Comparison of ENCODE assay signal across 8 cellular contexts in genomic region chr1:54474500-54475235, GRCh38.
DNase-seq lines count a peak whose midpoint lies in the region; ATAC-seq, FAIRE-seq and TF ChIP-seq lines count a peak whose summit lies in the region.

No MANE protein-coding gene starts in this region.

- no peak for TF ChIP-seq EP300 in K562 (IDR thresholded peaks at IDR 0.05; ENCODE audit: low read length)

- H3K9me3 ChIP-seq in K562 (replicated peaks; ENCODE audit: control insufficient read depth, insufficient read depth, low read depth, low read length) (no peaks in the 10 kb centered on the region), mucosa of descending colon (no peaks in the 10 kb centered on the region), uterus (no peaks in the 10 kb centered on the region)

- TF ChIP-seq POLR2A in K562 (conservative IDR thresholded peaks at IDR 0.05) (no peak), uterus (IDR thresholded peaks at IDR 0.05) (no peak)

- POLR2A ChIA-PET in K562 (lab: Yijun Ruan, JAX) = interaction anchor here (0.7 kb wide), 2 partner anchors 9 to 138 kb away, joined by 3 read pairs; no protein-coding TSS in a partner anchor

- FAIRE-seq in K562 (lab: Jason Lieb, UNC) (no peak), urothelium cell line (lab: Jason Lieb, UNC) (no peak)

- TF ChIP-seq RAD21 in K562 (CRISPR knock-in tag; conservative IDR thresholded peaks at IDR 0.05 in 1 of 2, IDR thresholded peaks at IDR 0.05 in 1 of 2) = no peak

- 0 out of 4 replicates have a peak overlapping the region, but pooled peaks have one; percentile 1 to 13 for H3K9ac ChIP-seq in K562 (ENCODE audit: insufficient read depth in 1 of 2, low read depth in 2 of 2, low read length in 2 of 2)

- H3K4me1 ChIP-seq in K562 (replicated peaks in 1 of 2; ENCODE audit: control insufficient read depth in 2 of 2, insufficient read depth in 2 of 2, low read length in 2 of 2) (peaks cover 21 to 23% of the 10 kb centered on the region in 2 experiments), mucosa of descending colon (ENCODE audit: low read depth) (no peaks in the 10 kb centered on the region), uterus (peaks cover 0 to 16% of the 10 kb centered on the region in 2 donors)

- intact Hi-C loops in Right ventricle myocardium inferior (cut with DNase I) (no loop called here), cardiac septum (cut with DNase I) (no loop called here), K562 (cut with micrococcal nuclease) (no loop called here), mucosa of descending colon (cut with DNase I, micrococcal nuclease) (no loop called here), uterus (cut with DNase I; ENCODE audit: low total_unique reads) (no loop called here)

- no peak overlapping the region; the same call in 1 of the 2 replicates for H3K4me2 ChIP-seq in K562 (ENCODE audit: insufficient read depth, low read length)

- H3K27me3 ChIP-seq in K562 (ENCODE audit: control insufficient read depth in 2 of 2, insufficient read depth in 2 of 2, low read length in 2 of 2) = no peaks in the 10 kb centered on the region
- H3K27me3 ChIP-seq in uterus = no peaks in the 10 kb centered on the region

- TF ChIP-seq CTCF in K562 (IDR thresholded peaks at IDR 0.05 in 2 of 3, conservative IDR thresholded peaks at IDR 0.05 in 1 of 3; ENCODE audit: insufficient read depth in 2 of 3, low read depth in 1 of 3, low read length in 3 of 3) (no peak), mucosa of descending colon (IDR thresholded peaks at IDR 0.05) (no peak), uterus (IDR thresholded peaks at IDR 0.05) (no peak), GM10266 (IDR thresholded peaks at IDR 0.05; ENCODE audit: control insufficient read depth, insufficient read depth, low read depth, missing control alignments) (no peak)

- peak; percentile 67 for ATAC-seq in Right ventricle myocardium inferior
- ATAC-seq in K562 = peak; percentile 71
- peak; percentile 70 for ATAC-seq in mucosa of descending colon
- ATAC-seq in HG02938 (IDR thresholded peaks at IDR 0.05; ENCODE audit: unreplicated experiment) = no peak

- in situ Hi-C loops in K562 (cut with MboI) = loop anchor here (25.0 kb wide), 1 partner anchor 162 kb away; no protein-coding TSS in a partner anchor

- H4K20me1 ChIP-seq in K562 (replicated peaks; ENCODE audit: control insufficient read depth, insufficient read depth, low read length) = no peaks in the 10 kb centered on the region

- BruUV-seq in K562 (replicated peaks; lab: Mats Ljungman, UMichigan) = no TSS peak

- H3K27ac ChIP-seq in K562 (ENCODE audit: extremely low read depth, low read depth, low read length) (no peak overlapping the region), uterus (peak overlapping the region; percentile 79 to 82)

- no peaks in the 10 kb centered on the region for H3K79me2 ChIP-seq in K562 (ENCODE audit: control insufficient read depth, insufficient read depth, low read length)

- H2AFZ ChIP-seq in K562 (ENCODE audit: low read depth, low read length) = no peak overlapping the region

- 47% methylated on average over 23 of the region's 47 CpGs for whole genome bisulfite sequencing in K562 (ENCODE audit: insufficient coverage, low coverage, missing lambda C conversion rate)

- H3K9me1 ChIP-seq in K562 (ENCODE audit: control insufficient read depth, insufficient read depth, low read length) = no peaks in the 10 kb centered on the region

- no peak overlapping the region for H3K4me3 ChIP-seq in K562
- no peak overlapping the region for H3K4me3 ChIP-seq in mucosa of descending colon
- H3K4me3 ChIP-seq in uterus = peak overlapping the region; percentile 0 to 48

- CTCF ChIA-PET in K562 (lab: Yijun Ruan, JAX; ENCODE audit: low intra/inter-chr PET ratio) = no interaction called here

- no peaks in the 10 kb centered on the region for H3K36me3 ChIP-seq in K562 (ENCODE audit: control insufficient read depth, insufficient read depth, low read length)
- no peaks in the 10 kb centered on the region for H3K36me3 ChIP-seq in mucosa of descending colon (ENCODE audit: low read depth)
- no peaks in the 10 kb centered on the region for H3K36me3 ChIP-seq in uterus

- no peak for DNase-seq in Right ventricle myocardium inferior (ENCODE audit: missing footprints)
- DNase-seq in cardiac septum (ENCODE audit: low spot score) = no peak
- peak; percentile 50 to 94 (median 78) for DNase-seq in K562 (ENCODE audit: extremely low read depth in 1 of 4, low spot score in 3 of 4)
- DNase-seq in mucosa of descending colon = peak in 2 of 3 donors; percentile 36 to 62
- DNase-seq in uterus = peak; percentile 45 to 53
- DNase-seq in urothelium cell line (ENCODE audit: low spot score) = no peak
- DNase-seq in GM10266 (ENCODE audit: extremely low spot score) = no peak

TF ChIP-seq in K562, 482 proteins besides CTCF, POLR2A, EP300 and RAD21 (continues in another document):
- TF ChIP-seq ZBTB7A (IDR thresholded peaks at IDR 0.05; ENCODE audit: borderline replicate concordance, control insufficient read depth, low read depth, low read length) (peak; percentile 75; the same call in 1 of the 2 replicates), HEY1 (CRISPR knock-in tag; IDR thresholded peaks at IDR 0.05; ENCODE audit: borderline replicate concordance) (no peak), ZNF277 (CRISPR knock-in tag; IDR thresholded peaks at IDR 0.05; ENCODE audit: borderline replicate concordance) (no peak), HOXB6 (CRISPR knock-in tag; IDR thresholded peaks at IDR 0.05; ENCODE audit: borderline replicate concordance) (no peak), RBM14 (IDR thresholded peaks at IDR 0.05; ENCODE audit: borderline replicate concordance, insufficient read depth, low read depth, low read length) (no peak), POU5F1 (IDR thresholded peaks at IDR 0.05; ENCODE audit: borderline replicate concordance, low read depth, low read length, partially characterized antibody) (no peak), EGR1 (conservative IDR thresholded peaks at IDR 0.05) (peak; percentile 17; the same call in 1 of the 2 replicates), L3MBTL2 (IDR thresholded peaks at IDR 0.05) (no peak), SIN3A (IDR thresholded peaks at IDR 0.05; ENCODE audit: borderline replicate concordance in 2 of 2, control insufficient read depth in 1 of 2, low read depth in 2 of 2, low read length in 2 of 2) (no peak), ZNF212 (CRISPR knock-in tag; IDR thresholded peaks at IDR 0.05) (no peak), ZFP36 (IDR thresholded peaks at IDR 0.05; ENCODE audit: low read depth, low read length, partially characterized antibody) (no peak), ZBTB33 (CRISPR knock-in tag; IDR thresholded peaks at IDR 0.05) (peak; percentile 62; the same call in 1 of the 2 replicates), KDM5B (IDR thresholded peaks at IDR 0.05; ENCODE audit: insufficient replicate concordance, low read depth, low read length) (no peak), JUNB (CRISPR knock-in tag; conservative IDR thresholded peaks at IDR 0.05) (no peak), NCOA2 (IDR thresholded peaks at IDR 0.05; ENCODE audit: partially characterized antibody in 2 of 2) (no peak)
- TF ChIP-seq, protein P1, sequence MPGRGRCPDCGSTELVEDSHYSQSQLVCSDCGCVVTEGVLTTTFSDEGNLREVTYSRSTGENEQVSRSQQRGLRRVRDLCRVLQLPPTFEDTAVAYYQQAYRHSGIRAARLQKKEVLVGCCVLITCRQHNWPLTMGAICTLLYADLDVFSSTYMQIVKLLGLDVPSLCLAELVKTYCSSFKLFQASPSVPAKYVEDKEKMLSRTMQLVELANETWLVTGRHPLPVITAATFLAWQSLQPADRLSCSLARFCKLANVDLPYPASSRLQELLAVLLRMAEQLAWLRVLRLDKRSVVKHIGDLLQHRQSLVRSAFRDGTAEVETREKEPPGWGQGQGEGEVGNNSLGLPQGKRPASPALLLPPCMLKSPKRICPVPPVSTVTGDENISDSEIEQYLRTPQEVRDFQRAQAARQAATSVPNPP (IDR thresholded peaks at IDR 0.05; ENCODE audit: borderline replicate concordance, insufficient read depth, insufficient read length) = no peak

Comparison
In these comparisons a context has a peak if more than half of its experiments do, and no peak if none do; other contexts are left out.
1. DNase-seq: peak in K562 (4 of 4), mucosa of descending colon (2 of 3) and uterus (2 of 2); none in Right ventricle myocardium inferior (single experiment), cardiac septum (single experiment), urothelium cell line (single experiment) and GM10266 (single experiment).
2. H3K4me3 ChIP-seq: peak in uterus (2 of 2); none in K562 (single experiment) and mucosa of descending colon (single experiment).